ENCODE assay signal across 20 cellular contexts in the genomic region with DNA sequence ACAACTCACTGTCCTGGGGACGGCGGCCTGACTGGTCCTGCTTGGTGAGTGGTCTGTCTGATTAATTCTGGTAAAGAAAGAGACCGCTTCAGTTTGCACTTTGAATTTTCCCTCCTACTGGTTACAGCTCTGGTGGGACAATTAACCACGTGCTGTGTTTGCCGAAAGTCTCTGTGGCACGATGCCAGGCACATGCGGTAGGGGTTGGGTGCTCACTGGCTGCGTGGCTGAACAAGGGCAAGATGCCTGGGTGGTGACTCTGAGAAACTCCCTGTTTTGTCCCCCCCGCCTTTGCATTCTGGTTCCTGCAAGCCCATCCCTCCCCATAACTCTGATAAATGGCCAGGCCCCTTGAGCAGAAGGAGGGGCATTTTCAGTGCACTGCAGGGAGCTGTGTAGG.
"Had no signal": no experiment of that assay in that cellular context is flagged by ENCODE, and none has a peak within 500 bp of the region (broad histone marks: within the 10 kb centered on the region; RNA-seq: fewer than 3 reads in every experiment).

No MANE protein-coding gene starts in this region.

- H3K36me3 Mint-ChIP-seq: activated CD4-positive, alpha-beta memory T cell treated with anti-CD3 and anti-CD28 coated beads for 36 hours; activated naive CD4-positive, alpha-beta T cell treated with anti-CD3 and anti-CD28 coated beads, Interleukin-2, amount 10 ng/mL, durations not matched to agents 7 days and 5 days; naive thymus-derived CD4-positive, alpha-beta T cell had no signal

- H3K9me3 Mint-ChIP-seq: activated B cell treated with CpG ODN at 0.5 μM for 24 hours; activated CD4-positive, alpha-beta memory T cell treated with anti-CD3 and anti-CD28 coated beads for 36 hours; activated naive CD4-positive, alpha-beta T cell treated with anti-CD3 and anti-CD28 coated beads, Interleukin-2, amount 10 ng/mL, durations not matched to agents 7 days and 5 days; naive thymus-derived CD4-positive, alpha-beta T cell; neural crest cell had no signal

- DNase-seq: activated B cell treated with CpG ODN at 0.5 μM for 24 hours; activated CD4-positive, alpha-beta memory T cell treated with anti-CD3 and anti-CD28 coated beads for 36 hours; activated CD4-positive, alpha-beta T cell treated with anti-CD3 and anti-CD28 coated beads for 48 hours; activated effector memory CD4-positive, alpha-beta T cell treated with anti-CD3 and anti-CD28 coated beads, Interleukin-2, amount 50 U/mL, for 16 hours; activated naive CD4-positive, alpha-beta T cell treated with anti-CD3 and anti-CD28 coated beads, Interleukin-2, amount 10 ng/mL, durations not matched to agents 7 days and 5 days; central memory CD4-positive, alpha-beta T cell; dermis blood vessel endothelial cell; effector memory CD4-positive, alpha-beta T cell; foreskin keratinocyte; kidney; left lung; naive thymus-derived CD4-positive, alpha-beta T cell; stimulated activated CD4-positive, alpha-beta T cell treated with anti-CD3 and anti-CD28 coated beads, Interleukin-4, amount 100 ng/mL, for 24 hours; stimulated activated naive CD4-positive, alpha-beta T cell treated with Interleukin-2 at 50 U/mL for 16 hours; T-helper 17 cell; upper lobe of left lung had no signal

- H3K4me3 ChIP-seq: left lung, lung, prostate gland, thoracic aorta, upper lobe of left lung had no signal

- H3K36me3 ChIP-seq: left lung, prostate gland, thoracic aorta, upper lobe of left lung had no signal

- H3K9me3 ChIP-seq: left lung, prostate gland, thoracic aorta, upper lobe of left lung had no signal

- H3K27ac ChIP-seq: foreskin keratinocyte, left lung, prostate gland, thoracic aorta, upper lobe of left lung had no signal

- H3K4me1 ChIP-seq: foreskin keratinocyte, left lung, prostate gland had no signal

- H3K4me3 Mint-ChIP-seq: activated B cell treated with CpG ODN at 0.5 μM for 24 hours; activated CD4-positive, alpha-beta memory T cell treated with anti-CD3 and anti-CD28 coated beads for 36 hours; activated naive CD4-positive, alpha-beta T cell treated with anti-CD3 and anti-CD28 coated beads, Interleukin-2, amount 10 ng/mL, durations not matched to agents 7 days and 5 days; naive thymus-derived CD4-positive, alpha-beta T cell; neural crest cell; T-helper 17 cell had no signal

- H3K4me1 Mint-ChIP-seq: activated naive CD4-positive, alpha-beta T cell treated with anti-CD3 and anti-CD28 coated beads, Interleukin-2, amount 10 ng/mL, durations not matched to agents 7 days and 5 days had no signal

- H3K27ac Mint-ChIP-seq: activated B cell treated with CpG ODN at 0.5 μM for 24 hours; activated CD4-positive, alpha-beta memory T cell treated with anti-CD3 and anti-CD28 coated beads for 36 hours; activated naive CD4-positive, alpha-beta T cell treated with anti-CD3 and anti-CD28 coated beads, Interleukin-2, amount 10 ng/mL, durations not matched to agents 7 days and 5 days; naive thymus-derived CD4-positive, alpha-beta T cell; T-helper 17 cell had no signal
